Comparison of ENCODE assay signal across 7 cellular contexts in genomic region chr2:40281021-40281940, GRCh38.
DNase-seq lines count a peak whose midpoint lies in the region; ATAC-seq and TF ChIP-seq lines count a peak whose summit lies in the region.

No MANE protein-coding gene starts in this region.

- no TSS peak for BruUV-seq in IMR-90 (replicated peaks; lab: Mats Ljungman, UMichigan)

- in situ Hi-C loops in IMR-90 (cut with MboI; ENCODE audit: low sequenced_read_pairs) = no loop called here

- H2BK5ac ChIP-seq in IMR-90 (ENCODE audit: low read depth, low read length, poor library complexity, severe bottlenecking) = peak overlapping the region; percentile 90

- H3K9me3 Mint-ChIP-seq in activated CD8-positive, alpha-beta T cell treated with anti-CD3 and anti-CD28 coated beads, Interleukin-2, amount 10 ng/mL, durations not matched to agents 7 days and 5 days (ENCODE audit: insufficient read depth) = no peaks in the 10 kb centered on the region

- H3K4me2 ChIP-seq in IMR-90 (ENCODE audit: low read depth, low read length) = peak overlapping the region; percentile 68

- peak overlapping the region; percentile 14 for H2AK5ac ChIP-seq in IMR-90 (ENCODE audit: low read depth, low read length)

- peak overlapping the region; percentile 70 for H3K56ac ChIP-seq in IMR-90 (ENCODE audit: extremely low read depth, insufficient read depth, low read length)

- H2BK120ac ChIP-seq in IMR-90 (ENCODE audit: low read depth, low read length) = peak overlapping the region; percentile 75

- TF ChIP-seq CTCF in IMR-90 (conservative IDR thresholded peaks at IDR 0.05; ENCODE audit: low read depth, low read length) (no peak), foreskin keratinocyte (conservative IDR thresholded peaks at IDR 0.05) (no peak), tibial artery (IDR thresholded peaks at IDR 0.05) (no peak)

- H3K9ac ChIP-seq in IMR-90 (ENCODE audit: low read depth, low read length) = peak overlapping the region; percentile 61; the same call in 1 of the 2 replicates

- H4K8ac ChIP-seq in IMR-90 (ENCODE audit: low read depth in 2 of 2, low read length in 2 of 2) = peak overlapping the region; percentile 38 to 74; a peak in 3 of 4 replicates

- POLR2A ChIA-PET in IMR-90 (lab: Charles Lee; ENCODE audit: unreplicated experiment) = interaction anchor here (1.2 kb wide), 1 partner anchor 153 kb away, joined by 7 read pairs; no protein-coding TSS in a partner anchor
- POLR2A ChIA-PET in activated CD8-positive, alpha-beta T cell treated with anti-CD3 and anti-CD28 coated beads, Interleukin-2, amount 10 ng/mL, durations not matched to agents 7 days and 5 days (lab: Charles Lee) = no interaction called here

- intact Hi-C loops in IMR-90 (cut with micrococcal nuclease) = loop anchor here (1.0 to 5.0 kb wide), 3 partner anchors 38 to 178 kb away; no protein-coding TSS in a partner anchor
- intact Hi-C loops in tibial artery (cut with DNase I; ENCODE audit: low total_unique reads) = loop anchor here (5.0 to 10.0 kb wide), 2 partner anchors 39 to 174 kb away; partner anchors contain the start of gene SLC8A1

- H3K9me1 ChIP-seq in IMR-90 (ENCODE audit: insufficient read depth, low read length) = no peaks in the 10 kb centered on the region; the same call in 1 of the 2 replicates

- no peak overlapping the region for H2AK9ac ChIP-seq in IMR-90 (replicated peaks; ENCODE audit: low read depth, low read length, poor library complexity)

- peak overlapping the region; percentile 73 for H4K5ac ChIP-seq in IMR-90 (ENCODE audit: low read depth, low read length)

- H3K27me3 Mint-ChIP-seq in activated CD8-positive, alpha-beta T cell treated with anti-CD3 and anti-CD28 coated beads, Interleukin-2, amount 10 ng/mL, durations not matched to agents 7 days and 5 days (ENCODE audit: low read depth) = peaks cover 2% of the 10 kb centered on the region

- H3K27me3 ChIP-seq in IMR-90 (ENCODE audit: control insufficient read depth, insufficient read depth, low read length) = no peaks in the 10 kb centered on the region
- H3K27me3 ChIP-seq in foreskin keratinocyte = no peaks in the 10 kb centered on the region
- H3K27me3 ChIP-seq in tibial artery = no peaks in the 10 kb centered on the region

- H3K36me3 ChIP-seq in IMR-90 (ENCODE audit: control insufficient read depth, insufficient read depth, low read length) = no peaks in the 10 kb centered on the region
- no peaks in the 10 kb centered on the region for H3K36me3 ChIP-seq in tibial artery

- dilution Hi-C loops in IMR-90 (cut with HindIII; ENCODE audit: low sequenced_read_pairs, unreplicated experiment) = no loop called here

- peak overlapping the region; percentile 68 for H3K4ac ChIP-seq in IMR-90 (ENCODE audit: low read depth, low read length)

- peak overlapping the region; percentile 43; the same call in 2 of the 3 replicates for H2BK15ac ChIP-seq in IMR-90 (ENCODE audit: low read depth, low read length)

- no peak overlapping the region for H3K27ac Mint-ChIP-seq in activated CD8-positive, alpha-beta T cell treated with anti-CD3 and anti-CD28 coated beads, Interleukin-2, amount 10 ng/mL, durations not matched to agents 7 days and 5 days

- H2AFZ ChIP-seq in IMR-90 (replicated peaks; ENCODE audit: low read length, poor library complexity) = peak overlapping the region; percentile 11

- CTCF ChIA-PET in IMR-90 (lab: Yijun Ruan, JAX) = interaction anchor here (0.6 to 1.4 kb wide), 2 partner anchors 9 to 31 kb away, joined by 3 to 5 read pairs; no protein-coding TSS in a partner anchor
- CTCF ChIA-PET in activated CD8-positive, alpha-beta T cell treated with anti-CD3 and anti-CD28 coated beads, Interleukin-2, amount 10 ng/mL, durations not matched to agents 7 days and 5 days (lab: Charles Lee) = interaction anchor here (1.2 kb wide), 1 partner anchor 274 kb away, joined by 3 read pairs; no protein-coding TSS in a partner anchor

- peak overlapping the region; percentile 70 for H4K91ac ChIP-seq in IMR-90 (ENCODE audit: insufficient read depth, low read depth, low read length)

- 0% methylated on average over 1 of the region's 3 CpGs; no CpG with 5 or more reads in 1 of the 2 experiments for WGBS in IMR-90 (ENCODE audit: extremely low coverage in 2 of 2, insufficient read length in 1 of 2), 2 experiments

- peak overlapping the region; percentile 86 for H2BK20ac ChIP-seq in IMR-90 (ENCODE audit: low read depth, low read length)

- H3K9me3 ChIP-seq in IMR-90 (ENCODE audit: control insufficient read depth, insufficient read depth, low read length) (no peaks in the 10 kb centered on the region), tibial artery (no peaks in the 10 kb centered on the region)

- DNase-seq in IMR-90 (peak; percentile 89), foreskin keratinocyte (peak; percentile 90 to 95), tibial artery (peak in 1 of 2 donors; percentile 71), NCI-H510A (lab: John Stamatoyannopoulos, UW) (no peak), NK-92 (lab: John Stamatoyannopoulos, UW; ENCODE audit: unreplicated experiment) (no peak)
- DNase-seq in activated CD8-positive, alpha-beta T cell treated with anti-CD3 and anti-CD28 coated beads, Interleukin-2, amount 10 ng/mL, durations not matched to agents 7 days and 5 days = no peak

- ATAC-seq in GM21381 (IDR thresholded peaks at IDR 0.05; ENCODE audit: unreplicated experiment) (peak; percentile 61), IMR-90 (ENCODE audit: low read depth) (peak; percentile 74), foreskin keratinocyte (peak; percentile 87)
- no peak for ATAC-seq in activated CD8-positive, alpha-beta T cell treated with anti-CD3 and anti-CD28 coated beads, Interleukin-2, amount 10 ng/mL, durations not matched to agents 7 days and 5 days

- H3K18ac ChIP-seq in IMR-90 (ENCODE audit: low read depth, low read length) = peak overlapping the region; percentile 60

- TF ChIP-seq POLR2A in IMR-90 (IDR thresholded peaks at IDR 0.05; ENCODE audit: low read depth, low read length) = no peak; the same call in 1 of the 2 replicates

- H3K23ac ChIP-seq in IMR-90 (ENCODE audit: low read depth, low read length) = peak overlapping the region; percentile 58; the same call in 1 of the 2 replicates

- no peaks in the 10 kb centered on the region for H3K36me3 Mint-ChIP-seq in activated CD8-positive, alpha-beta T cell treated with anti-CD3 and anti-CD28 coated beads, Interleukin-2, amount 10 ng/mL, durations not matched to agents 7 days and 5 days (ENCODE audit: low read depth)

- no peak overlapping the region for H3K4me3 ChIP-seq in IMR-90 (ENCODE audit: insufficient read depth, low read depth, low read length)
- H3K4me3 ChIP-seq in tibial artery = peak overlapping the region in 1 of 2 donors; percentile 49

- H3K79me1 ChIP-seq in IMR-90 (ENCODE audit: low read depth in 1 of 2, low read length in 2 of 2) = peaks cover 12 to 16% of the 10 kb centered on the region in 2 experiments

- H3K4me1 ChIP-seq in IMR-90 (ENCODE audit: control insufficient read depth, insufficient read depth, low read length) (peaks cover 17% of the 10 kb centered on the region), foreskin keratinocyte (peaks cover 27% of the 10 kb centered on the region), tibial artery (peaks cover 0 to 74% (median 27%) of the 10 kb centered on the region in 4 donors)

- H3K4me3 Mint-ChIP-seq in activated CD8-positive, alpha-beta T cell treated with anti-CD3 and anti-CD28 coated beads, Interleukin-2, amount 10 ng/mL, durations not matched to agents 7 days and 5 days = no peak overlapping the region

- no peaks in the 10 kb centered on the region for H3K4me1 Mint-ChIP-seq in activated CD8-positive, alpha-beta T cell treated with anti-CD3 and anti-CD28 coated beads, Interleukin-2, amount 10 ng/mL, durations not matched to agents 7 days and 5 days (ENCODE audit: low read depth)

- H3K14ac ChIP-seq in IMR-90 (replicated peaks; ENCODE audit: low read depth, low read length) = peak overlapping the region; percentile 54; the same call in 1 of the 2 replicates

- H3K27ac ChIP-seq in IMR-90 (ENCODE audit: insufficient read depth, low read length) = peak overlapping the region; percentile 37
- H3K27ac ChIP-seq in foreskin keratinocyte = no peak overlapping the region
- peak overlapping the region; percentile 71 to 77 for H3K27ac ChIP-seq in tibial artery

- TF ChIP-seq RAD21 in IMR-90 (IDR thresholded peaks at IDR 0.05; ENCODE audit: low read length) = no peak

- H4K20me1 ChIP-seq in IMR-90 (ENCODE audit: insufficient read depth, low read length) = no peaks in the 10 kb centered on the region

TF ChIP-seq in IMR-90, 13 proteins besides CTCF, POLR2A, EP300 and RAD21:
- TF ChIP-seq MAFK (IDR thresholded peaks at IDR 0.05; ENCODE audit: low read depth, low read length) = peak; percentile 32; the same call in 1 of the 2 replicates
- no peak for TF ChIP-seq BHLHE40 (IDR thresholded peaks at IDR 0.05; ENCODE audit: low read depth, low read length)
- 0 out of 2 replicates have a peak, but pooled peaks have one; percentile 6 for TF ChIP-seq CEBPB (IDR thresholded peaks at IDR 0.05; ENCODE audit: low read depth, low read length)
- TF ChIP-seq SMC3 (IDR thresholded peaks at IDR 0.05; ENCODE audit: low read depth, low read length) = no peak

Comparison
In these comparisons a context has a peak if more than half of its experiments do, and no peak if none do; other contexts are left out.
1. DNase-seq: peak in IMR-90 (single experiment) and foreskin keratinocyte (2 of 2); none in NCI-H510A (single experiment), NK-92 (single experiment) and activated CD8-positive, alpha-beta T cell treated with anti-CD3 and anti-CD28 coated beads, Interleukin-2, amount 10 ng/mL, durations not matched to agents 7 days and 5 days (single experiment).